Comparison of ENCODE assay signal across 8 cellular contexts in the genomic region with DNA sequence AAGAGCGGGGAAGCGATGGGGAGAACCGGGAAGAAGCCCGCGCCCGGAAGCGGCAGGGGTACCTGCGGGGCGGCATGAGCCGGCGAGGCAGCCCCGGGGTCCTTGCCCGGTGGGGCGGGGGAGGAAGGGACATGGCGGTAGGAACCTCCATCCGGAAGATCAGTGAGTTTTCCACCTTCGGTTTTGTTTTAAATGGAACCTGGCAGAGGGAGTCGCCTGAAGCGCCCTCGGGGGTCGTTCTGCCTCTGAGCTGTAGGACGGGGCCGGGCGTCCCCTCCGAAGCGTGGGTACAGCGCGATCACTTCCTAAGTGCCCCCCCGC. TPM values are rescaled to one million over a fixed set of nuclear protein-coding genes. Genes with fewer than 3 reads are reported as not detected.
A peak's percentile ranks its signal among the peaks of the same experiment; 100 is the strongest.
DNase-seq lines count a peak whose midpoint lies in the region; ATAC-seq and TF ChIP-seq lines count a peak whose summit lies in the region.

No MANE protein-coding gene starts in this region.

- H3K36me3 Mint-ChIP-seq in mesothelial cell of epicardium = peaks cover 3% of the 10 kb centered on the region

- H3K4me3 Mint-ChIP-seq in mesothelial cell of epicardium = peak overlapping the region; percentile 87

- H3K27me3 ChIP-seq in HL-60 (ENCODE audit: insufficient read depth, poor library complexity, severe bottlenecking) (no peaks in the 10 kb centered on the region), brain microvascular endothelial cell (replicated peaks) (no peaks in the 10 kb centered on the region)

- no peak for DNase-seq in AG04449 (ENCODE audit: low read depth, low spot score)
- no peak for DNase-seq in HL-60 (ENCODE audit: low read depth in 1 of 2, low spot score in 1 of 2)
- no peak for DNase-seq in brain microvascular endothelial cell
- DNase-seq in mesothelial cell of epicardium (ENCODE audit: low spot score in 2 of 2, unreplicated experiment in 2 of 2) = no peak
- DNase-seq in SIG-M5 (lab: John Stamatoyannopoulos, UW) = no peak
- DNase-seq in omental fat pad (ENCODE audit: low spot score) = no peak
- DNase-seq in RPMI8226 = no peak

- peaks cover 9% of the 10 kb centered on the region for H3K36me3 ChIP-seq in brain microvascular endothelial cell (replicated peaks)

- no peaks in the 10 kb centered on the region for H3K9me3 Mint-ChIP-seq in mesothelial cell of epicardium

- H3K27ac ChIP-seq in HL-60 (replicated peaks) (peak overlapping the region; percentile 79), brain microvascular endothelial cell (peak overlapping the region; percentile 55)

- no peak overlapping the region for H3K27ac Mint-ChIP-seq in mesothelial cell of epicardium

- H3K4me3 ChIP-seq in AG04449 (ENCODE audit: low read depth, low read length) = peak overlapping the region; percentile 77
- peak overlapping the region; percentile 78 for H3K4me3 ChIP-seq in HL-60 (replicated peaks; ENCODE audit: insufficient read depth, low read length)
- peak overlapping the region; percentile 83 for H3K4me3 ChIP-seq in brain microvascular endothelial cell (ENCODE audit: low read depth, low read length)

- in situ Hi-C loops in brain microvascular endothelial cell (cut with HindIII; ENCODE audit: low pct_ligation_motif_present, low sequenced_read_pairs) = no loop called here

- ATAC-seq in GM18907 (IDR thresholded peaks at IDR 0.05; ENCODE audit: unreplicated experiment) (peak; percentile 6), omental fat pad (ENCODE audit: low FRiP score) (no peak)

- H3K4me1 Mint-ChIP-seq in mesothelial cell of epicardium = peaks cover 14% of the 10 kb centered on the region

- TF ChIP-seq CTCF in AG04449 (IDR thresholded peaks at IDR 0.05; ENCODE audit: insufficient read depth, low read length, missing control alignments) = no peak
- no peak for TF ChIP-seq CTCF in HL-60 (IDR thresholded peaks at IDR 0.05; ENCODE audit: insufficient read depth, low read length)
- TF ChIP-seq CTCF in brain microvascular endothelial cell (IDR thresholded peaks at IDR 0.05; ENCODE audit: low read depth, low read length, missing control alignments) = no peak
- no peak for TF ChIP-seq CTCF in mesothelial cell of epicardium (IDR thresholded peaks at IDR 0.05; ENCODE audit: unreplicated experiment)
- TF ChIP-seq CTCF in omental fat pad (IDR thresholded peaks at IDR 0.05) = no peak

- CTCF ChIA-PET in AG04449 (lab: Yijun Ruan, JAX) = interaction anchor here (1.0 kb wide), 2 partner anchors 16 to 27 kb away, joined by 5 to 6 read pairs; no protein-coding TSS in a partner anchor

- POLR2A ChIA-PET in AG04449 (lab: Yijun Ruan, JAX) = interaction anchor here (1.3 to 1.6 kb wide), 2 partner anchors 23 to 28 kb away, joined by 6 to 7 read pairs; no protein-coding TSS in a partner anchor

- peaks cover 28% of the 10 kb centered on the region for H3K27me3 Mint-ChIP-seq in mesothelial cell of epicardium (ENCODE audit: low read depth)

RNA-seq across cellular contexts. Expression of a gene that starts 0.5 kb away (rescaled TPM):
- total RNA-seq in mesothelial cell of epicardium (34.2 to 35.3 TPM (median 34.9 TPM) in 3 replicates), omental fat pad (10 to 100 TPM; 22.2 to 83.9 (median 34.0) TPM)
